8 cellular contexts compared by ENCODE assay signal in genomic region chr5:692530-693041, GRCh38. TPM values are rescaled to one million over a fixed set of nuclear protein-coding genes. Genes with fewer than 3 reads are reported as not detected.
DNase-seq lines count a peak whose midpoint lies in the region; ATAC-seq, FAIRE-seq and TF ChIP-seq lines count a peak whose summit lies in the region.
"Not testable (repeated sequence)": the region's sequence is repeated elsewhere in the genome, so short reads cannot be mapped to it uniquely, and the experiment has no call there.

No MANE protein-coding gene starts in this region.

- H3K4me3 ChIP-seq in IMR-90 (ENCODE audit: insufficient read depth, low read depth, low read length) = not testable (repeated sequence)
- H3K4me3 ChIP-seq in H1 (ENCODE audit: extremely low read depth in 1 of 4, insufficient read depth in 2 of 4, low read depth in 3 of 4, low read length in 4 of 4) (peak overlapping the region in 2 of 4 experiments; percentile 10 to 49; a peak in 4 of 8 replicates), prostate gland (peak overlapping the region; percentile 33 to 45), aorta (ENCODE audit: low read length in 2 of 2) (peak overlapping the region; percentile 47 to 87)

- not testable (repeated sequence) for H3K9ac ChIP-seq in H9 (ENCODE audit: extremely low read depth, insufficient read length, low read length); IMR-90 (ENCODE audit: low read depth, low read length); H1 (replicated peaks in 1 of 4; ENCODE audit: extremely low read depth in 1 of 4, low read depth in 3 of 4, low read length in 3 of 4)

- H3K27ac ChIP-seq in H9 (ENCODE audit: insufficient read length, low read depth, low read length); IMR-90 (ENCODE audit: insufficient read depth, low read length); H1 (ENCODE audit: low read depth, low read length); prostate gland; aorta (ENCODE audit: low read depth in 1 of 2, low read length in 2 of 2): not testable (repeated sequence)

- H2BK15ac ChIP-seq in H9 (ENCODE audit: low read depth, low read length); IMR-90 (ENCODE audit: low read depth, low read length); H1 (ENCODE audit: low read length): not testable (repeated sequence)

- not testable (repeated sequence) for H3K9me1 ChIP-seq in IMR-90 (ENCODE audit: insufficient read depth, low read length)

- not testable (repeated sequence) for H3K14ac ChIP-seq in H9 (ENCODE audit: insufficient read depth, low read length); IMR-90 (replicated peaks; ENCODE audit: low read depth, low read length); H1 (ENCODE audit: insufficient read length)

- not testable (repeated sequence) for H2AK5ac ChIP-seq in H9 (ENCODE audit: insufficient read length, low read length); IMR-90 (ENCODE audit: low read depth, low read length); H1 (ENCODE audit: low read depth, low read length)

- H3K4me2 ChIP-seq in H9 (ENCODE audit: insufficient read depth, insufficient read length, low read length) = peak overlapping the region; percentile 21
- peak overlapping the region; percentile 50; the same call in 1 of the 2 replicates for H3K4me2 ChIP-seq in IMR-90 (ENCODE audit: low read depth, low read length)
- peak overlapping the region; percentile 50 to 56 for H3K4me2 ChIP-seq in H1 (ENCODE audit: insufficient read depth in 1 of 2, low read depth in 2 of 2, low read length in 2 of 2)

- H3K4ac ChIP-seq in H9 (ENCODE audit: low read depth, low read length); IMR-90 (ENCODE audit: low read depth, low read length); H1 (replicated peaks; ENCODE audit: insufficient read length, low read depth, low read length): not testable (repeated sequence)

- not testable (repeated sequence) for H3K36me3 ChIP-seq in IMR-90 (ENCODE audit: control insufficient read depth, insufficient read depth, low read length); H1 (ENCODE audit: control insufficient read depth in 2 of 4, insufficient read depth in 4 of 4, low read length in 3 of 4); prostate gland; aorta (ENCODE audit: control insufficient read depth in 1 of 2, insufficient read depth in 2 of 2, low read length in 1 of 2)

- H4K8ac ChIP-seq in H9 (replicated peaks; ENCODE audit: insufficient read length, low read depth, low read length); IMR-90 (ENCODE audit: low read depth in 2 of 2, low read length in 2 of 2); H1 (ENCODE audit: extremely low read depth, insufficient read depth, low read length): not testable (repeated sequence)

- H2BK20ac ChIP-seq in H9 (ENCODE audit: low read depth, low read length, poor library complexity, severe bottlenecking); IMR-90 (ENCODE audit: low read depth, low read length); H1 (ENCODE audit: low read length): not testable (repeated sequence)

- H3K36me3 Mint-ChIP-seq in H9 (ENCODE audit: insufficient read depth in 1 of 3, low read depth in 3 of 3) = not testable (repeated sequence)

- not testable (repeated sequence) for H3K27me3 ChIP-seq in H9 (ENCODE audit: insufficient read depth, low read length); IMR-90 (ENCODE audit: control insufficient read depth, insufficient read depth, low read length); prostate gland (replicated peaks; ENCODE audit: insufficient read depth); aorta (ENCODE audit: control insufficient read depth in 1 of 2, insufficient read depth in 2 of 2, low read length in 1 of 2)
- peaks cover 5 to 13% (median 12%) of the 10 kb centered on the region in 4 experiments for H3K27me3 ChIP-seq in H1 (replicated peaks in 1 of 4; ENCODE audit: control insufficient read depth in 3 of 4, extremely low read depth in 1 of 4, insufficient read depth in 3 of 4, low read length in 3 of 4)

- not testable (repeated sequence) for H2AK9ac ChIP-seq in IMR-90 (replicated peaks; ENCODE audit: low read depth, low read length, poor library complexity)

- H3K9me3 ChIP-seq in H9 (ENCODE audit: control insufficient read depth, low read depth, low read length); IMR-90 (ENCODE audit: control insufficient read depth, insufficient read depth, low read length); H1 (ENCODE audit: insufficient read depth in 2 of 2, low read depth in 1 of 2, low read length in 1 of 2); prostate gland; aorta (ENCODE audit: control insufficient read depth, low read length): not testable (repeated sequence)

- H3K27ac Mint-ChIP-seq in H9 = not testable (repeated sequence)

- not testable (repeated sequence) for H4K5ac ChIP-seq in H9 (ENCODE audit: insufficient read length, low read depth, low read length); IMR-90 (ENCODE audit: low read depth, low read length); H1 (ENCODE audit: insufficient read length, low read depth, low read length)

- not testable (repeated sequence) for H2BK12ac ChIP-seq in H9 (ENCODE audit: insufficient read length, low read depth, low read length); H1 (ENCODE audit: low read depth, low read length)

- no CpG with 5 or more reads among the region's 41 CpGs for WGBS in H9 (ENCODE audit: extremely low coverage, insufficient read length, low lambda C conversion rate)
- 3% methylated on average over 8 of the region's 41 CpGs; no CpG with 5 or more reads in 1 of the 2 experiments for WGBS in IMR-90 (ENCODE audit: extremely low coverage in 2 of 2, insufficient read length in 1 of 2), 2 experiments
- WGBS in H1 (ENCODE audit: extremely low coverage in 1 of 2, insufficient coverage in 1 of 2, insufficient read length in 1 of 2, insufficient replicate concordance in 2 of 2, low coverage in 1 of 2, low lambda C conversion rate in 2 of 2, missing lambda C conversion rate in 1 of 2), 2 experiments = 17% methylated on average over 17 of the region's 41 CpGs; no CpG with 5 or more reads in 1 of the 2 experiments
- under 1% methylated on average over 40 of the region's 41 CpGs for WGBS in prostate gland
- 1% methylated on average over 31 to 41 of the region's 41 CpGs for WGBS in aorta, 2 donors

- H2BK120ac ChIP-seq in H9 (ENCODE audit: low read depth, low read length, poor library complexity, severe bottlenecking); IMR-90 (ENCODE audit: low read depth, low read length); H1 (replicated peaks; ENCODE audit: low read depth, low read length): not testable (repeated sequence)

- TF ChIP-seq POLR2A in GM12892 (IDR thresholded peaks at IDR 0.05; ENCODE audit: low read depth, low read length); IMR-90 (IDR thresholded peaks at IDR 0.05; ENCODE audit: low read depth, low read length); H1 (IDR thresholded peaks at IDR 0.05; ENCODE audit: control extremely low read depth in 1 of 2, low read depth in 2 of 2, low read length in 2 of 2); prostate gland (IDR thresholded peaks at IDR 0.05): not testable (repeated sequence)

- not testable (repeated sequence) for BruUV-seq in IMR-90 (replicated peaks; lab: Mats Ljungman, UMichigan)

- H4K91ac ChIP-seq in H9 (ENCODE audit: insufficient read length, low read depth, low read length); IMR-90 (ENCODE audit: insufficient read depth, low read depth, low read length); H1 (replicated peaks; ENCODE audit: insufficient read length, low read length): not testable (repeated sequence)

- TF ChIP-seq EP300 in H1 (IDR thresholded peaks at IDR 0.05; ENCODE audit: borderline replicate concordance in 1 of 2, low read depth in 2 of 2, low read length in 2 of 2) = not testable (repeated sequence)

- TF ChIP-seq RAD21 in IMR-90 (IDR thresholded peaks at IDR 0.05; ENCODE audit: low read length); H1 (IDR thresholded peaks at IDR 0.05 in 1 of 2, conservative IDR thresholded peaks at IDR 0.05 in 1 of 2; ENCODE audit: low read depth in 2 of 2, low read length in 2 of 2): not testable (repeated sequence)

- not testable (repeated sequence) for FAIRE-seq in GM12892 (lab: Jason Lieb, UNC); H1 (lab: Jason Lieb, UNC)

- H3K27me3 Mint-ChIP-seq in H9 (ENCODE audit: low read depth) = peaks cover 18% of the 10 kb centered on the region

- H3K4me1 ChIP-seq in H9 (ENCODE audit: insufficient read depth, low read length); IMR-90 (ENCODE audit: control insufficient read depth, insufficient read depth, low read length); H1 (replicated peaks in 1 of 4; ENCODE audit: control insufficient read depth in 3 of 4, insufficient read depth in 4 of 4, low read length in 3 of 4); prostate gland (replicated peaks); aorta (ENCODE audit: control insufficient read depth in 1 of 2, insufficient read depth in 2 of 2, low read length in 2 of 2): not testable (repeated sequence)

- not testable (repeated sequence) for H3K79me2 ChIP-seq in H9 (ENCODE audit: insufficient read depth, low read length); H1 (ENCODE audit: control insufficient read depth in 1 of 2, insufficient read depth in 2 of 2, low read length in 2 of 2)

- not testable (repeated sequence) for H3K18ac ChIP-seq in H9 (ENCODE audit: insufficient read length, low read depth, low read length); IMR-90 (ENCODE audit: low read depth, low read length); H1 (ENCODE audit: extremely low read depth, low read length)

- H3K9me3 Mint-ChIP-seq in H9 = not testable (repeated sequence)

- not testable (repeated sequence) for H3K23me2 ChIP-seq in H9 (ENCODE audit: insufficient read length, low read depth, low read length, poor library complexity, severe bottlenecking); H1 (ENCODE audit: low read depth, low read length)

- DNase-seq in GM12892 (ENCODE audit: insufficient read length) (peak; percentile 2), H9 (peak; percentile 28), aorta (peak in 1 of 2 donors; percentile 77)
- DNase-seq in IMR-90; H1 (ENCODE audit: low read depth in 1 of 2, low spot score in 2 of 2); left lobe of liver (ENCODE audit: low spot score); prostate gland (ENCODE audit: low spot score): not testable (repeated sequence)
- peak; percentile 56 for DNase-seq in activated CD8-positive, alpha-beta memory T cell treated with anti-CD3 and anti-CD28 coated beads, Interleukin-2, amount 50 U/mL, for 48 hours

- not testable (repeated sequence) for H4K20me1 ChIP-seq in H9 (ENCODE audit: control insufficient read depth, insufficient read depth, insufficient read length); IMR-90 (ENCODE audit: insufficient read depth, low read length); H1 (replicated peaks in 1 of 2; ENCODE audit: control insufficient read depth in 1 of 2, insufficient read depth in 2 of 2, low read length in 2 of 2)

- not testable (repeated sequence) for H2BK5ac ChIP-seq in H9 (ENCODE audit: insufficient read length, low read length); IMR-90 (ENCODE audit: low read depth, low read length, poor library complexity, severe bottlenecking); H1 (ENCODE audit: low read depth, low read length)

- not testable (repeated sequence) for H3K4me1 Mint-ChIP-seq in H9

- H3K23ac ChIP-seq in H9 (ENCODE audit: insufficient read length, low read depth, low read length); IMR-90 (ENCODE audit: low read depth, low read length); H1 (ENCODE audit: insufficient read length): not testable (repeated sequence)

- intact Hi-C loops in IMR-90 (cut with micrococcal nuclease); prostate gland (cut with DNase I); aorta (cut with DNase I): not testable (repeated sequence)

- ATAC-seq in IMR-90 (ENCODE audit: low read depth); aorta (ENCODE audit: low FRiP score): not testable (repeated sequence)
- ATAC-seq in left lobe of liver = peak; percentile 27

- dilution Hi-C loops in IMR-90 (cut with HindIII; ENCODE audit: low sequenced_read_pairs, unreplicated experiment) = not testable (repeated sequence)

- CTCF ChIA-PET in IMR-90 (lab: Yijun Ruan, JAX); H1 (lab: Charles Lee; ENCODE audit: partially characterized antibody): not testable (repeated sequence)

- in situ Hi-C loops in IMR-90 (cut with MboI; ENCODE audit: low sequenced_read_pairs) = not testable (repeated sequence)

- peak overlapping the region; percentile 5 to 66; a peak in 2 of 5 replicates for H3K4me3 Mint-ChIP-seq in H9

- not testable (repeated sequence) for TF ChIP-seq CTCF in H9 (conservative IDR thresholded peaks at IDR 0.05); IMR-90 (conservative IDR thresholded peaks at IDR 0.05; ENCODE audit: low read depth, low read length); H1 (IDR thresholded peaks at IDR 0.05; ENCODE audit: control extremely low read depth in 1 of 3, insufficient read depth in 1 of 3, low read depth in 1 of 3, low read length in 3 of 3); prostate gland (IDR thresholded peaks at IDR 0.05)

- not testable (repeated sequence) for H2AFZ ChIP-seq in H9 (ENCODE audit: low read length); IMR-90 (replicated peaks; ENCODE audit: low read length, poor library complexity); H1 (ENCODE audit: low read length)

- not testable (repeated sequence) for H3K56ac ChIP-seq in H9 (ENCODE audit: insufficient read length, low read depth, low read length); IMR-90 (ENCODE audit: extremely low read depth, insufficient read depth, low read length); H1 (replicated peaks; ENCODE audit: insufficient read length, low read depth, low read length)

- POLR2A ChIA-PET in IMR-90 (lab: Charles Lee; ENCODE audit: unreplicated experiment); H1 (lab: Charles Lee; ENCODE audit: partially characterized antibody): not testable (repeated sequence)

- H3T11ph ChIP-seq in H9 (ENCODE audit: low read length) = not testable (repeated sequence)

- H3K79me1 ChIP-seq in H9 (ENCODE audit: insufficient read depth, low read depth, low read length, poor library complexity, severe bottlenecking); IMR-90 (ENCODE audit: low read depth in 1 of 2, low read length in 2 of 2); H1 (ENCODE audit: low read depth, low read length): not testable (repeated sequence)

RNA-seq across cellular contexts. Expression of gene TPPP, which starts 0.6 kb away (rescaled TPM):
- 0.40 TPM for polyA plus RNA-seq in GM12892 (2012; ENCODE audit: missing spikeins)
- total RNA-seq in H9 (2021) (0.44 and 0.48 TPM in 2 replicates), IMR-90 (2012; rRNA removed) (under 0.01 TPM in 2 replicates), left lobe of liver (4.1 TPM), prostate gland (1 to 10 TPM; 2.3 to 6.9 TPM), aorta (1 to 10 TPM; 5.6 to 9.8 TPM)
- polyA plus RNA-seq in IMR-90 (2012; rRNA removed) (0.06 and 0.07 TPM in 2 replicates), H1 (2011; rRNA removed) (0.36 and 0.86 TPM in 2 replicates), aorta (1 to 10 TPM; 2.5 to 4.7 TPM)
- polyA plus RNA-seq in IMR-90 (2012; cell fraction: cytosol; rRNA removed) = 0.03 and 0.04 TPM in 2 replicates
- polyA plus RNA-seq in IMR-90 (2012; cell fraction: nucleus; rRNA removed; ENCODE audit: low replicate concordance) = 0.03 and 0.05 TPM in 2 replicates
- total RNA-seq in H1 (2021; fragmentation: NEBNext Ultra II Directional; extraction: Animal tissue kit (Norgen Biotek cat#: 25700)) = 0.65 and 0.93 TPM in 2 replicates
- polyA plus RNA-seq in H1 (2011; cell fraction: cytosol; rRNA removed) = 0.66 TPM
- 1.1 TPM for polyA plus RNA-seq in H1 (2011; cell fraction: nucleus; rRNA removed)
- polyA plus RNA-seq in H1 (2012, experiment 1 of 2) = 0.44 to 1.0 TPM (median 0.79 TPM) in 4 replicates
- polyA plus RNA-seq in H1 (2012, experiment 2 of 2) = 0.29 TPM
- 0.51 TPM for polyA plus RNA-seq in H1 (2013, experiment 1 of 2)
- 0.42 TPM for polyA plus RNA-seq in H1 (2013, experiment 2 of 2)
- polyA minus RNA-seq in H1 (2011; rRNA and poly(A)+ RNA removed) = 0.41 and 1.1 TPM in 2 replicates
- polyA minus RNA-seq in H1 (2011; cell fraction: cytosol; rRNA and poly(A)+ RNA removed) = 1.0 TPM
- 0.80 TPM for polyA minus RNA-seq in H1 (2011; cell fraction: nucleus; rRNA and poly(A)+ RNA removed)
